In genomic region chr19:34577531-34578101, GRCh38 we compare ENCODE assay signal across 23 cellular contexts.
A peak's percentile ranks its signal among the peaks of the same experiment; 100 is the strongest.
DNase-seq lines count a peak whose midpoint lies in the region; ATAC-seq and TF ChIP-seq lines count a peak whose summit lies in the region.
"Had no signal": no experiment of that assay in that cellular context is flagged by ENCODE, and none has a peak within 500 bp of the region (broad histone marks: within the 10 kb centered on the region; RNA-seq: fewer than 3 reads in every experiment).

No MANE protein-coding gene starts in this region.

- H3K36me3 ChIP-seq in GM23338 (ENCODE audit: insufficient read depth): no peaks in the 10 kb centered on the region
- H3K36me3 ChIP-seq in HEK293 (ENCODE audit: control insufficient read depth in 2 of 2, insufficient read depth in 1 of 2, low read length in 2 of 2): no peaks in the 10 kb centered on the region
- H3K36me3 ChIP-seq in endodermal cell (ENCODE audit: control insufficient read depth, insufficient read depth, low read length): no peaks in the 10 kb centered on the region
- no peaks in the 10 kb centered on the region for H3K36me3 ChIP-seq in mammary epithelial cell (ENCODE audit: insufficient read depth, low read length)
- H3K36me3 ChIP-seq: esophagus squamous epithelium, SJSA1, upper lobe of left lung had no signal

- H3K36me3 Mint-ChIP-seq in GM23338 (ENCODE audit: low read depth) (no peaks in the 10 kb centered on the region), endodermal cell (ENCODE audit: low read depth) (no peaks in the 10 kb centered on the region)
- H3K36me3 Mint-ChIP-seq: activated naive CD8-positive, alpha-beta T cell treated with anti-CD3 and anti-CD28 coated beads, Interleukin-2, amount 10 ng/mL, durations not matched to agents 7 days and 5 days had no signal

- H3K4me1 ChIP-seq in GM23338 (ENCODE audit: insufficient read depth): no peaks in the 10 kb centered on the region
- H3K4me1 ChIP-seq in HEK293 (ENCODE audit: control insufficient read depth, insufficient read depth, low read length): no peaks in the 10 kb centered on the region
- H3K4me1 ChIP-seq in endodermal cell (ENCODE audit: control insufficient read depth, insufficient read depth, low read length): no peaks in the 10 kb centered on the region
- H3K4me1 ChIP-seq in mammary epithelial cell (ENCODE audit: insufficient read depth, low read length): no peaks in the 10 kb centered on the region
- H3K4me1 ChIP-seq: parathyroid adenoma, SJSA1 had no signal

- in situ Hi-C loops in mammary epithelial cell (cut with MboI; ENCODE audit: low sequenced_read_pairs in 2 of 2): no loop called here

- DNase-seq in GM23338 (ENCODE audit: low spot score): peak; percentile 64
- peak; percentile 77 for DNase-seq in endodermal cell
- peak; percentile 61 for DNase-seq in iPS-NIHi7 (ENCODE audit: extremely low spot score)
- DNase-seq in mammary epithelial cell: no peak
- no peak for DNase-seq in putamen (ENCODE audit: low spot score)
- DNase-seq: activated B cell treated with CpG ODN at 0.5 μM for 24 hours; activated CD4-positive, alpha-beta memory T cell treated with anti-CD3 and anti-CD28 coated beads, Interleukin-2, amount 10 ng/mL, durations not matched to agents 7 days and 5 days; activated naive CD8-positive, alpha-beta T cell treated with anti-CD3 and anti-CD28 coated beads, Interleukin-2, amount 10 ng/mL, durations not matched to agents 7 days and 5 days; EL; esophagus squamous epithelium; islet precursor cell; naive B cell; NCI-H1105; NCI-H2171; PC-3; stimulated activated CD4-positive, alpha-beta T cell treated with anti-CD3 and anti-CD28 coated beads, Interleukin-2, amount 100 ng/mL, for 48 hours; upper lobe of left lung had no signal

- H3K9me2 ChIP-seq in GM23338 (ENCODE audit: insufficient read depth): no peaks in the 10 kb centered on the region

- POLR2A ChIA-PET in HEK293 (lab: Yijun Ruan, JAX): interaction anchor here (0.5 kb wide), 1 partner anchor 56 kb away, joined by 4 read pairs; no protein-coding TSS in a partner anchor

- H3K4me3 ChIP-seq in GM23338: peak overlapping the region; percentile 77
- H3K4me3 ChIP-seq in HEK293 (ENCODE audit: low read depth, low read length): no peak overlapping the region
- H3K4me3 ChIP-seq in endodermal cell (ENCODE audit: low read length): no peak overlapping the region
- no peak overlapping the region for H3K4me3 ChIP-seq in mammary epithelial cell (replicated peaks in 1 of 3; ENCODE audit: insufficient read depth in 1 of 3, low read depth in 2 of 3, low read length in 3 of 3)
- H3K4me3 ChIP-seq: esophagus squamous epithelium, SJSA1, upper lobe of left lung had no signal

- peaks cover 12% of the 10 kb centered on the region; the same call in 2 of the 3 replicates for H3K4me1 Mint-ChIP-seq in GM23338
- H3K4me1 Mint-ChIP-seq in endodermal cell: peaks cover 3% of the 10 kb centered on the region
- H3K4me1 Mint-ChIP-seq: activated B cell treated with CpG ODN at 0.5 μM for 24 hours; activated CD4-positive, alpha-beta memory T cell treated with anti-CD3 and anti-CD28 coated beads, Interleukin-2, amount 10 ng/mL, durations not matched to agents 7 days and 5 days; activated naive CD8-positive, alpha-beta T cell treated with anti-CD3 and anti-CD28 coated beads, Interleukin-2, amount 10 ng/mL, durations not matched to agents 7 days and 5 days had no signal

- H3K27ac Mint-ChIP-seq in GM23338: no peak overlapping the region
- no peak overlapping the region for H3K27ac Mint-ChIP-seq in endodermal cell
- H3K27ac Mint-ChIP-seq: activated B cell treated with CpG ODN at 0.5 μM for 24 hours; activated CD4-positive, alpha-beta memory T cell treated with anti-CD3 and anti-CD28 coated beads, Interleukin-2, amount 10 ng/mL, durations not matched to agents 7 days and 5 days; activated naive CD8-positive, alpha-beta T cell treated with anti-CD3 and anti-CD28 coated beads, Interleukin-2, amount 10 ng/mL, durations not matched to agents 7 days and 5 days; activated T-helper 1 cell treated with anti-CD3 and anti-CD28 coated beads, Interleukin-12 subunit alpha, Interleukin-12 subunit beta, Interleukin-2, Interleukin-4 antibody, amounts not matched to agents 30 ng/mL and 10 ng/mL and 1 ng/mL, durations not matched to agents 14 hours and 24 hours and 36 hours; memory B cell had no signal

- no peaks in the 10 kb centered on the region for H3F3A ChIP-seq in GM23338 (replicated peaks; ENCODE audit: low read depth)

- H3K27ac ChIP-seq in GM23338 (ENCODE audit: low read depth): no peak overlapping the region
- no peak overlapping the region for H3K27ac ChIP-seq in HEK293 (ENCODE audit: extremely low read depth, low read depth, low read length)
- no peak overlapping the region for H3K27ac ChIP-seq in endodermal cell (ENCODE audit: low read depth, low read length)
- no peak overlapping the region for H3K27ac ChIP-seq in mammary epithelial cell (ENCODE audit: insufficient read depth, low read depth, low read length)
- H3K27ac ChIP-seq: esophagus squamous epithelium, parathyroid adenoma, SJSA1, upper lobe of left lung had no signal

- WGBS in endodermal cell (ENCODE audit: insufficient coverage in 1 of 2, insufficient read length in 1 of 2), 2 experiments: 9 to 23% methylated on average over 11 to 44 of the region's 45 CpGs
- 19% methylated on average over 11 of the region's 45 CpGs for WGBS in mammary epithelial cell (ENCODE audit: low coverage, missing lambda C conversion rate)

- peak overlapping the region; percentile 98 for H3K4me2 ChIP-seq in GM23338
- no peak overlapping the region for H3K4me2 ChIP-seq in mammary epithelial cell (ENCODE audit: insufficient read depth, low read depth, low read length)

- TF ChIP-seq CTCF in GM23338 (conservative IDR thresholded peaks at IDR 0.05; ENCODE audit: low read depth in 2 of 2) (no peak), HEK293 (tag by site-specific recombination; IDR thresholded peaks at IDR 0.05) (no peak), endodermal cell (conservative IDR thresholded peaks at IDR 0.05) (no peak), mammary epithelial cell (conservative IDR thresholded peaks at IDR 0.05 in 1 of 2, IDR thresholded peaks at IDR 0.05 in 1 of 2; ENCODE audit: extremely low read depth in 1 of 2, insufficient read depth in 1 of 2, low read depth in 1 of 2, low read length in 2 of 2) (no peak)

- dilution Hi-C loops in mammary epithelial cell (cut with HindIII; ENCODE audit: low sequenced_read_pairs): no loop called here

- H3K79me2 ChIP-seq in GM23338 (replicated peaks; ENCODE audit: insufficient read depth): no peaks in the 10 kb centered on the region
- H3K79me2 ChIP-seq in mammary epithelial cell (ENCODE audit: insufficient read depth, low read length): no peaks in the 10 kb centered on the region
- H3K79me2 ChIP-seq: parathyroid adenoma had no signal

- H3K4me3 Mint-ChIP-seq in GM23338 (peak overlapping the region; percentile 72), endodermal cell (peak overlapping the region; percentile 40)
- H3K4me3 Mint-ChIP-seq: activated B cell treated with CpG ODN at 0.5 μM for 24 hours; activated CD4-positive, alpha-beta memory T cell treated with anti-CD3 and anti-CD28 coated beads, Interleukin-2, amount 10 ng/mL, durations not matched to agents 7 days and 5 days; activated naive CD8-positive, alpha-beta T cell treated with anti-CD3 and anti-CD28 coated beads, Interleukin-2, amount 10 ng/mL, durations not matched to agents 7 days and 5 days; activated T-helper 1 cell treated with anti-CD3 and anti-CD28 coated beads, Interleukin-12 subunit alpha, Interleukin-12 subunit beta, Interleukin-2, Interleukin-4 antibody, amounts not matched to agents 30 ng/mL and 10 ng/mL and 1 ng/mL, durations not matched to agents 14 hours and 24 hours and 36 hours; memory B cell had no signal

- H3K27me3 ChIP-seq in GM23338 (ENCODE audit: insufficient read depth) (peaks cover 19% of the 10 kb centered on the region), endodermal cell (ENCODE audit: control insufficient read depth, insufficient read depth, low read length, poor library complexity, severe bottlenecking) (peaks cover 23% of the 10 kb centered on the region), mammary epithelial cell (ENCODE audit: insufficient read depth, low read length) (no peaks in the 10 kb centered on the region)
- H3K27me3 ChIP-seq: SJSA1, upper lobe of left lung had no signal

- H3K9me3 Mint-ChIP-seq in GM23338: no peaks in the 10 kb centered on the region
- no peaks in the 10 kb centered on the region for H3K9me3 Mint-ChIP-seq in endodermal cell

- intact Hi-C loops in mammary epithelial cell (cut with micrococcal nuclease): no loop called here

- ATAC-seq in GM23338: peak; percentile 83
- ATAC-seq in GM19023 (IDR thresholded peaks at IDR 0.05; ENCODE audit: unreplicated experiment): no peak
- ATAC-seq: PC-3 had no signal

- H3K27me3 Mint-ChIP-seq in GM23338 (ENCODE audit: insufficient read depth, low read depth, poor library complexity): peaks cover 19% of the 10 kb centered on the region
- H3K27me3 Mint-ChIP-seq in endodermal cell (ENCODE audit: insufficient read depth): peaks cover 36% of the 10 kb centered on the region
- H3K27me3 Mint-ChIP-seq: activated CD4-positive, alpha-beta memory T cell treated with anti-CD3 and anti-CD28 coated beads, Interleukin-2, amount 10 ng/mL, durations not matched to agents 7 days and 5 days had no signal

- H2AFZ ChIP-seq in GM23338 (peak overlapping the region; percentile 99), mammary epithelial cell (ENCODE audit: low read depth, low read length) (no peak overlapping the region)
- H2AFZ ChIP-seq: parathyroid adenoma had no signal

- BruUV-seq in mammary epithelial cell (replicated peaks; lab: Mats Ljungman, UMichigan): no TSS peak

- no peaks in the 10 kb centered on the region for H3K9me3 ChIP-seq in HEK293 (ENCODE audit: control insufficient read depth, insufficient read depth, low read depth, low read length)
- no peaks in the 10 kb centered on the region for H3K9me3 ChIP-seq in endodermal cell (ENCODE audit: control insufficient read depth, low read length)
- peaks cover 3% of the 10 kb centered on the region for H3K9me3 ChIP-seq in mammary epithelial cell (replicated peaks; ENCODE audit: insufficient read depth, low read length)
- H3K9me3 ChIP-seq: esophagus squamous epithelium, SJSA1, upper lobe of left lung had no signal

- CTCF ChIA-PET in HEK293 (lab: Yijun Ruan, JAX) (no interaction called here), mammary epithelial cell (lab: Charles Lee; ENCODE audit: low non-redundant PET) (no interaction called here)

- H4K20me1 ChIP-seq in GM23338 (replicated peaks; ENCODE audit: insufficient read depth): no peaks in the 10 kb centered on the region
- no peaks in the 10 kb centered on the region for H4K20me1 ChIP-seq in mammary epithelial cell (ENCODE audit: insufficient read depth, low read length)

- no peak overlapping the region for H3K9ac ChIP-seq in endodermal cell (ENCODE audit: extremely low read depth, low read length, poor library complexity, severe bottlenecking)
- no peak overlapping the region for H3K9ac ChIP-seq in mammary epithelial cell (ENCODE audit: insufficient read depth, low read length)
- H3K9ac ChIP-seq: parathyroid adenoma had no signal

TF ChIP-seq in GM23338, 12 proteins besides CTCF, POLR2A, EP300 and RAD21 (continues in another document):
- no peak for TF ChIP-seq JUNB (IDR thresholded peaks at IDR 0.05; ENCODE audit: unreplicated experiment)
- no peak for TF ChIP-seq ZNF331 (CRISPR knock-in tag; IDR thresholded peaks at IDR 0.05; ENCODE audit: low read depth)

TF ChIP-seq in HEK293, 187 proteins besides CTCF, POLR2A, EP300 and RAD21 (continues in another document):
- TF ChIP-seq GLIS2 (tag by site-specific recombination; IDR thresholded peaks at IDR 0.05): 0 out of 2 replicates have a peak, but pooled peaks have one; percentile 19

Comparison
In these comparisons a context has a peak if more than half of its experiments do, and no peak if none do; other contexts are left out.
1. DNase-seq: peak in GM23338 (single experiment), endodermal cell (single experiment) and iPS-NIHi7 (single experiment); none in mammary epithelial cell (single experiment) and putamen (single experiment).